ENCODE assay signal across 22 cellular contexts in genomic region chr5:122885038-122885517, GRCh38.
"Had no signal": no experiment of that assay in that cellular context is flagged by ENCODE, and none has a peak within 500 bp of the region (broad histone marks: within the 10 kb centered on the region; RNA-seq: fewer than 3 reads in every experiment).

No MANE protein-coding gene starts in this region.

- H3K27me3 ChIP-seq: dorsolateral prefrontal cortex, hepatocyte, neutrophil, sigmoid colon, stomach, upper lobe of left lung, uterus had no signal

- H3K27me3 Mint-ChIP-seq: memory B cell; naive B cell; stimulated activated naive B cell treated with anti-CD40 and anti-IgM and Interleukin-4, amounts not matched to agents 10 μg/mL and 1 μg/mL and 100 μg/mL, for 72 hours had no signal

- H3K27ac ChIP-seq: hepatocyte, left ventricle myocardium inferior, lower lobe of right lung, neutrophil, sigmoid colon, skin epidermis, stomach, upper lobe of left lung, uterus had no signal

- ATAC-seq: left cardiac atrium; lower lobe of right lung; stimulated activated naive B cell treated with anti-CD40 and anti-IgM and Interleukin-4, amounts not matched to agents 10 μg/mL and 1 μg/mL and 100 μg/mL, for 72 hours had no signal

- H3K36me3 ChIP-seq: left ventricle myocardium inferior, lower lobe of right lung, neutrophil, sigmoid colon, stomach, upper lobe of left lung, uterus had no signal

- H3K4me1 ChIP-seq: uterus had no signal

- H3K4me3 Mint-ChIP-seq: memory B cell; naive B cell; nephron; stimulated activated naive B cell treated with anti-CD40 and anti-IgM and Interleukin-4, amounts not matched to agents 10 μg/mL and 1 μg/mL and 100 μg/mL, for 72 hours had no signal

- DNase-seq: cortex of kidney; dorsolateral prefrontal cortex; effector CD8-positive, alpha-beta T cell; foreskin melanocyte; kidney; left cardiac atrium; left ventricle myocardium inferior; lower lobe of right lung; midbrain; naive B cell; sigmoid colon; stimulated activated CD4-positive, alpha-beta T cell treated with anti-CD3 and anti-CD28 coated beads, Interleukin-2, amount 100 ng/mL, for 24 hours; stimulated activated CD4-positive, alpha-beta T cell treated with anti-CD3 and anti-CD28 coated beads, Interleukin-4, amount 100 ng/mL, for 4 hours; stimulated activated naive B cell treated with anti-CD40 and anti-IgM and Interleukin-4, amounts not matched to agents 10 μg/mL and 1 μg/mL and 100 μg/mL, for 72 hours; stomach; uterus had no signal

- H3K4me1 Mint-ChIP-seq: memory B cell had no signal

- H3K9me3 ChIP-seq: lower lobe of right lung, neutrophil, sigmoid colon, stomach, upper lobe of left lung, uterus had no signal

- H3K27ac Mint-ChIP-seq: memory B cell; naive B cell; nephron; stimulated activated naive B cell treated with anti-CD40 and anti-IgM and Interleukin-4, amounts not matched to agents 10 μg/mL and 1 μg/mL and 100 μg/mL, for 72 hours had no signal

- H3K4me3 ChIP-seq: hepatocyte, left ventricle myocardium inferior, lower lobe of right lung, sigmoid colon, skin epidermis, stomach, upper lobe of left lung, uterus had no signal
